ENCODE assay signal across 19 cellular contexts in the genomic region with DNA sequence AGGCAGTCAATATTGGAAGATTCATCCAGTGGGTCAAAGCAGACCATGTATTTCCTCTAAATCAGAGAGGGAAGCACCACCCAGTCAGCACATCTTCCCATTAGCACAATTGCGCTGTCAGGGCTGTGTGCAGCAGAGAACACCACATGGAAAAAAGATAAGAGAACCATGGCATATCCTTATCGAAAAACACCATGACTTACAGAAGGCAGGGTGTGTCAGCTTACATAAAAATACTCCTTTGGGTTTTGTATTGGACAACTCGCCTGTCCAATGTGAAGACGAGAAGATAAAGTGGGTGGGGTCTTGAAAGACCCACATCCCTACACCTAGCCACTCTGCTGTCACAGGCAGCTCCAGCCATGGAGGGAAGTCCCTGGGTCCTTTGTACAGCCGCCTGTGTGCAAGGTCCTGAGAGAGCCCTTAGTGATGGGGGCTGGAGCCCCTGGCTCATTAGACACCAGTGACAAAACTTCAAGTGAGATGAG.
DNase-seq lines count a peak whose midpoint lies in the region; ATAC-seq, FAIRE-seq and TF ChIP-seq lines count a peak whose summit lies in the region.
"Had no signal": no experiment of that assay in that cellular context is flagged by ENCODE, and none has a peak within 500 bp of the region (broad histone marks: within the 10 kb centered on the region; RNA-seq: fewer than 3 reads in every experiment).

No MANE protein-coding gene starts in this region.

- POLR2A ChIA-PET in K562 (lab: Yijun Ruan, JAX): interaction anchor here (1.0 to 1.1 kb wide), 4 partner anchors 10 to 85 kb away, joined by 3 to 5 read pairs (median 4); partner anchors contain the start of gene CTSL
- POLR2A ChIA-PET in OCI-LY7 (lab: Charles Lee): no interaction called here

- no TSS peak for BruUV-seq in K562 (replicated peaks; lab: Mats Ljungman, UMichigan)
- no TSS peak for BruUV-seq in OCI-LY7 (replicated peaks; lab: Mats Ljungman, UMichigan)

- no peaks in the 10 kb centered on the region for H3K36me3 Mint-ChIP-seq in neural progenitor cell
- H3K36me3 Mint-ChIP-seq in activated T-cell treated with anti-CD3 and anti-CD28 coated beads, Interleukin-2, amount 50 U/mL, for 24 hours (ENCODE audit: low read depth): no peaks in the 10 kb centered on the region
- H3K36me3 Mint-ChIP-seq: CD4-positive, CD25-positive, alpha-beta regulatory T cell had no signal

- CTCF ChIA-PET in K562 (lab: Yijun Ruan, JAX; ENCODE audit: low intra/inter-chr PET ratio) (interaction anchor here (1.0 kb wide), 1 partner anchor 126 kb away, joined by 4 read pairs; no protein-coding TSS in a partner anchor), OCI-LY7 (lab: Charles Lee; ENCODE audit: unreplicated experiment) (no interaction called here)

- peaks cover 8% of the 10 kb centered on the region for H3K4me1 Mint-ChIP-seq in neural progenitor cell
- H3K4me1 Mint-ChIP-seq in activated T-cell treated with anti-CD3 and anti-CD28 coated beads, Interleukin-2, amount 50 U/mL, for 24 hours (ENCODE audit: low read depth): peaks cover 24% of the 10 kb centered on the region
- H3K4me1 Mint-ChIP-seq: GM23338 had no signal

- peak overlapping the region; percentile 42 for H2AFZ ChIP-seq in K562 (ENCODE audit: low read depth, low read length)
- no peak overlapping the region for H2AFZ ChIP-seq in neural progenitor cell (replicated peaks)
- H2AFZ ChIP-seq in OCI-LY7 (ENCODE audit: low read length): no peak overlapping the region
- H2AFZ ChIP-seq: GM23338 had no signal

- H3K9ac ChIP-seq in K562 (ENCODE audit: insufficient read depth in 1 of 2, low read depth in 2 of 2, low read length in 2 of 2) (peak overlapping the region in 1 of 2 experiments; percentile 39; a peak in 1 of 4 replicates), neural progenitor cell (no peak overlapping the region)
- H3K9ac ChIP-seq: BLaER1 treated with 17β-estradiol and CSF1 and Interleukin-3, amounts not matched to agents 10 nM and 100 nM had no signal

- no peaks in the 10 kb centered on the region for H3K27me3 ChIP-seq in K562 (ENCODE audit: control insufficient read depth in 2 of 2, insufficient read depth in 2 of 2, low read length in 2 of 2)
- H3K27me3 ChIP-seq in neural progenitor cell: no peaks in the 10 kb centered on the region
- H3K27me3 ChIP-seq in right lobe of liver: no peaks in the 10 kb centered on the region

- DNase-seq in CMK (ENCODE audit: low read depth) (peak; percentile 70), OCI-M2 (lab: John Stamatoyannopoulos, UW; ENCODE audit: unreplicated experiment) (peak; percentile 31), K562 (ENCODE audit: extremely low read depth in 1 of 4, low spot score in 3 of 4) (peak; percentile 79 to 91 (median 84)), neural progenitor cell (ENCODE audit: low spot score) (no peak), OCI-LY7 (ENCODE audit: low spot score) (no peak), right lobe of liver (no peak), DMS 273 treated with DMSO at 0.1 percent for 48 hours (lab: John Stamatoyannopoulos, UW) (no peak)
- DNase-seq in activated T-cell treated with anti-CD3 and anti-CD28 coated beads, Interleukin-2, amount 50 U/mL, for 24 hours: no peak
- DNase-seq: ACHN; CD4-positive, CD25-positive, alpha-beta regulatory T cell; DMS153; DMS79 treated with DMSO at 0.1 percent for 48 hours; EL; H7 had no signal

- H3K27ac Mint-ChIP-seq in neural progenitor cell: peak overlapping the region; percentile 38
- H3K27ac Mint-ChIP-seq in activated T-cell treated with anti-CD3 and anti-CD28 coated beads, Interleukin-2, amount 50 U/mL, for 24 hours: no peak overlapping the region
- H3K27ac Mint-ChIP-seq: CD4-positive, CD25-positive, alpha-beta regulatory T cell; GM23338 had no signal

- 0% methylated on average over 5 of the region's 5 CpGs for WGBS in K562 (ENCODE audit: insufficient coverage, low coverage, missing lambda C conversion rate)
- 83% methylated on average over 5 of the region's 5 CpGs for WGBS in right lobe of liver (ENCODE audit: insufficient coverage, low coverage, low lambda C conversion rate, missing lambda C conversion rate)

- TF ChIP-seq RAD21 in K562 (CRISPR knock-in tag; conservative IDR thresholded peaks at IDR 0.05 in 1 of 2, IDR thresholded peaks at IDR 0.05 in 1 of 2): peak; percentile 19 to 23; a peak in 1 of 4 replicates

- peaks cover 6% of the 10 kb centered on the region for H3K27me3 Mint-ChIP-seq in neural progenitor cell (ENCODE audit: insufficient read depth, low read depth)
- H3K27me3 Mint-ChIP-seq in activated T-cell treated with anti-CD3 and anti-CD28 coated beads, Interleukin-2, amount 50 U/mL, for 24 hours: peaks cover 44% of the 10 kb centered on the region

- TF ChIP-seq POLR2A in K562 (conservative IDR thresholded peaks at IDR 0.05): peak; percentile 61
- TF ChIP-seq POLR2A in right lobe of liver (IDR thresholded peaks at IDR 0.05): no peak

- H3K4me1 ChIP-seq in K562 (replicated peaks in 1 of 2; ENCODE audit: control insufficient read depth in 2 of 2, insufficient read depth in 2 of 2, low read length in 2 of 2) (peaks cover 15 to 29% of the 10 kb centered on the region in 2 experiments; a peak in 3 of 5 replicates), neural progenitor cell (no peaks in the 10 kb centered on the region), OCI-LY7 (ENCODE audit: insufficient read depth, low read length, poor library complexity, severe bottlenecking) (no peaks in the 10 kb centered on the region), right lobe of liver (peaks cover 0 to 10% (median 5%) of the 10 kb centered on the region in 4 donors)

- H3K36me3 ChIP-seq in K562 (ENCODE audit: control insufficient read depth, insufficient read depth, low read length) (no peaks in the 10 kb centered on the region), neural progenitor cell (no peaks in the 10 kb centered on the region), OCI-LY7 (ENCODE audit: insufficient read depth, low read length) (no peaks in the 10 kb centered on the region), right lobe of liver (no peaks in the 10 kb centered on the region)

- no peaks in the 10 kb centered on the region for H3K79me2 ChIP-seq in K562 (ENCODE audit: control insufficient read depth, insufficient read depth, low read length)
- H3K79me2 ChIP-seq in neural progenitor cell (ENCODE audit: low read depth): no peaks in the 10 kb centered on the region
- H3K79me2 ChIP-seq in OCI-LY7 (ENCODE audit: insufficient read depth, low read depth, low read length): no peaks in the 10 kb centered on the region

- peak; percentile 96 for ATAC-seq in K562
- no peak for ATAC-seq in right lobe of liver
- ATAC-seq: GM23338 had no signal

- H3K4me3 ChIP-seq in K562 (no peak overlapping the region), neural progenitor cell (no peak overlapping the region), OCI-LY7 (ENCODE audit: low read depth, low read length, poor library complexity, severe bottlenecking) (no peak overlapping the region), right lobe of liver (no peak overlapping the region)
- H3K4me3 ChIP-seq: BLaER1 treated with 17β-estradiol and CSF1 and Interleukin-3, amounts not matched to agents 10 nM and 100 nM; GM23338 had no signal

- no peaks in the 10 kb centered on the region for H3F3A ChIP-seq in neural progenitor cell (ENCODE audit: low read depth)

- H3K9me1 ChIP-seq in K562 (ENCODE audit: control insufficient read depth, insufficient read depth, low read length): no peaks in the 10 kb centered on the region

- H3K4me2 ChIP-seq in K562 (ENCODE audit: insufficient read depth, low read length): peak overlapping the region; percentile 78
- no peak overlapping the region for H3K4me2 ChIP-seq in neural progenitor cell
- H3K4me2 ChIP-seq in OCI-LY7 (ENCODE audit: low read length): no peak overlapping the region
- H3K4me2 ChIP-seq: GM23338 had no signal

- H4K20me1 ChIP-seq in K562 (replicated peaks; ENCODE audit: control insufficient read depth, insufficient read depth, low read length) (no peaks in the 10 kb centered on the region), neural progenitor cell (ENCODE audit: low read depth) (no peaks in the 10 kb centered on the region), OCI-LY7 (ENCODE audit: insufficient read depth, low read length) (no peaks in the 10 kb centered on the region)
- H4K20me1 ChIP-seq: BLaER1 treated with 17β-estradiol and CSF1 and Interleukin-3, amounts not matched to agents 10 nM and 100 nM had no signal

- no peaks in the 10 kb centered on the region for H3K9me2 ChIP-seq in OCI-LY7 (ENCODE audit: insufficient read depth, low read length)

- H3K27ac ChIP-seq in K562 (ENCODE audit: extremely low read depth, low read depth, low read length) (peak overlapping the region; percentile 53; the same call in 2 of the 3 replicates), neural progenitor cell (no peak overlapping the region), OCI-LY7 (ENCODE audit: low read depth, low read length, poor library complexity, severe bottlenecking) (no peak overlapping the region), right lobe of liver (no peak overlapping the region)
- H3K27ac ChIP-seq: BLaER1 treated with 17β-estradiol and CSF1 and Interleukin-3, amounts not matched to agents 10 nM and 100 nM had no signal

- TF ChIP-seq EP300 in K562 (IDR thresholded peaks at IDR 0.05; ENCODE audit: low read length): peak; percentile 91

- no peak for TF ChIP-seq CTCF in K562 (IDR thresholded peaks at IDR 0.05 in 2 of 3, conservative IDR thresholded peaks at IDR 0.05 in 1 of 3; ENCODE audit: insufficient read depth in 2 of 3, low read depth in 1 of 3, low read length in 3 of 3)
- no peak for TF ChIP-seq CTCF in neural progenitor cell (IDR thresholded peaks at IDR 0.05)
- no peak for TF ChIP-seq CTCF in OCI-LY7 (conservative IDR thresholded peaks at IDR 0.05; ENCODE audit: low read length)
- TF ChIP-seq CTCF in right lobe of liver (IDR thresholded peaks at IDR 0.05): no peak

- intact Hi-C loops in K562 (cut with micrococcal nuclease) (loop anchor here (1.0 to 10.0 kb wide), 3 partner anchors 17 to 296 kb away; partner anchors contain the start of gene CTSL), OCI-LY7 (cut with micrococcal nuclease; ENCODE audit: unreplicated experiment) (no loop called here), right lobe of liver (cut with DNase I) (loop anchor here (5.0 to 10.0 kb wide), 2 partner anchors 128 to 136 kb away; no protein-coding TSS in a partner anchor)

- H3K9me3 ChIP-seq in K562 (replicated peaks; ENCODE audit: control insufficient read depth, insufficient read depth, low read depth, low read length) (no peaks in the 10 kb centered on the region), neural progenitor cell (ENCODE audit: low read depth) (no peaks in the 10 kb centered on the region), OCI-LY7 (ENCODE audit: low read length) (no peaks in the 10 kb centered on the region), right lobe of liver (no peaks in the 10 kb centered on the region)

- H3K9me3 Mint-ChIP-seq in neural progenitor cell: peaks cover 19% of the 10 kb centered on the region
- no peaks in the 10 kb centered on the region for H3K9me3 Mint-ChIP-seq in activated T-cell treated with anti-CD3 and anti-CD28 coated beads, Interleukin-2, amount 50 U/mL, for 24 hours

- H3K4me3 Mint-ChIP-seq in neural progenitor cell: no peak overlapping the region
- no peak overlapping the region for H3K4me3 Mint-ChIP-seq in activated T-cell treated with anti-CD3 and anti-CD28 coated beads, Interleukin-2, amount 50 U/mL, for 24 hours
- H3K4me3 Mint-ChIP-seq: CD4-positive, CD25-positive, alpha-beta regulatory T cell; GM23338 had no signal

- peak; percentile 99 for FAIRE-seq in K562 (lab: Jason Lieb, UNC)
- FAIRE-seq: G401.6, GM12891, HTR-8/SVneo had no signal

- in situ Hi-C loops in K562 (cut with MboI): loop anchor here (5.0 to 25.0 kb wide), 2 partner anchors 133 to 473 kb away; no protein-coding TSS in a partner anchor

Comparison
In these comparisons a context has a peak if more than half of its experiments do, and no peak if none do; other contexts are left out.
1. DNase-seq: peak in CMK (single experiment), OCI-M2 (single experiment) and K562 (4 of 4); none in neural progenitor cell (single experiment), OCI-LY7 (single experiment), right lobe of liver (0 of 3), DMS 273 treated with DMSO at 0.1 percent for 48 hours (single experiment) and activated T-cell treated with anti-CD3 and anti-CD28 coated beads, Interleukin-2, amount 50 U/mL, for 24 hours (single experiment).